11 cellular contexts compared by ENCODE assay signal in the genomic region with DNA sequence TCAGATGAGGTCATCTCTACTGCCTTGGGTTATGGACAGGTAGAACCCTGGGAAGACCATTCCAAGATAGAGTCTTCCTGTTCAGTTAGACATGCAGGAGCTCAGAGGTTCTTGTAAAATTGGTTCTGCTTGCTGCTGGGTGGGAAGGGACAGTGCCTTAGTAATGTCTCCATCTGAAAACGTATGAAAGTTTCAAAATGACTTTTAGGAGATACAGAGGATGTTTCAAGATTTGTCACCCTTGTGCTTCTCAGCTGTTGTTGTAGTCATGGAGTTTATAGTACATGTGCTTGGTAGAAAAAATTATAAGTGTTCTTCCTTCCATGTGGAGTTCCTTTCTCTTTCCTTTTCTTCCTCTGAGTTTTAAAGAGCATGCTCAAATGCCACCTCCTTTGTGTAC.
DNase-seq lines count a peak whose midpoint lies in the region; ATAC-seq lines count a peak whose summit lies in the region.
"Had no signal": no experiment of that assay in that cellular context is flagged by ENCODE, and none has a peak within 500 bp of the region (broad histone marks: within the 10 kb centered on the region; RNA-seq: fewer than 3 reads in every experiment).

No MANE protein-coding gene starts in this region.

- H3K4me3 Mint-ChIP-seq in activated T-helper 1 cell treated with anti-CD3 and anti-CD28 coated beads, Interleukin-12 subunit alpha, Interleukin-12 subunit beta, Interleukin-2, Interleukin-4 antibody, amounts not matched to agents 30 ng/mL and 10 ng/mL and 1 ng/mL, durations not matched to agents 14 hours and 24 hours and 36 hours, result peak overlapping the region; percentile 54

- peaks cover 43% of the 10 kb centered on the region for H3K4me1 Mint-ChIP-seq in activated T-helper 1 cell treated with anti-CD3 and anti-CD28 coated beads, Interleukin-12 subunit alpha, Interleukin-12 subunit beta, Interleukin-2, Interleukin-4 antibody, amounts not matched to agents 30 ng/mL and 10 ng/mL and 1 ng/mL, durations not matched to agents 14 hours and 24 hours and 36 hours (ENCODE audit: low read depth)

- H3K27me3 Mint-ChIP-seq in activated T-helper 1 cell treated with anti-CD3 and anti-CD28 coated beads, Interleukin-12 subunit alpha, Interleukin-12 subunit beta, Interleukin-2, Interleukin-4 antibody, amounts not matched to agents 30 ng/mL and 10 ng/mL and 1 ng/mL, durations not matched to agents 14 hours and 24 hours and 36 hours (ENCODE audit: insufficient read depth), result no peaks in the 10 kb centered on the region

- H3K36me3 Mint-ChIP-seq in activated T-helper 1 cell treated with anti-CD3 and anti-CD28 coated beads, Interleukin-12 subunit alpha, Interleukin-12 subunit beta, Interleukin-2, Interleukin-4 antibody, amounts not matched to agents 30 ng/mL and 10 ng/mL and 1 ng/mL, durations not matched to agents 14 hours and 24 hours and 36 hours (ENCODE audit: low read depth), result peaks cover 34% of the 10 kb centered on the region

- H3K9me3 Mint-ChIP-seq in activated T-helper 1 cell treated with anti-CD3 and anti-CD28 coated beads, Interleukin-12 subunit alpha, Interleukin-12 subunit beta, Interleukin-2, Interleukin-4 antibody, amounts not matched to agents 30 ng/mL and 10 ng/mL and 1 ng/mL, durations not matched to agents 14 hours and 24 hours and 36 hours, result peaks cover 20% of the 10 kb centered on the region

- peak overlapping the region; percentile 82 for H3K27ac Mint-ChIP-seq in activated T-helper 1 cell treated with anti-CD3 and anti-CD28 coated beads, Interleukin-12 subunit alpha, Interleukin-12 subunit beta, Interleukin-2, Interleukin-4 antibody, amounts not matched to agents 30 ng/mL and 10 ng/mL and 1 ng/mL, durations not matched to agents 14 hours and 24 hours and 36 hours

- ATAC-seq in GM18508 (IDR thresholded peaks at IDR 0.05; ENCODE audit: insufficient read depth, unreplicated experiment) (peak; percentile 98), GM19438 (IDR thresholded peaks at IDR 0.05; ENCODE audit: low read depth, unreplicated experiment) (peak; percentile 95), HG02973 (IDR thresholded peaks at IDR 0.05; ENCODE audit: unreplicated experiment) (peak; percentile 100)
- ATAC-seq: left ventricle myocardium superior had no signal

- intact Hi-C loops in activated T-helper 1 cell treated with anti-CD3 and anti-CD28 coated beads, Interleukin-12 subunit alpha, Interleukin-12 subunit beta, Interleukin-2, Interleukin-4 antibody, amounts not matched to agents 30 ng/mL and 10 ng/mL and 1 ng/mL, durations not matched to agents 14 hours and 24 hours and 36 hours (cut with micrococcal nuclease), result loop anchor here (1.0 to 10.0 kb wide), 13 partner anchors 22 to 1587 kb away; partner anchors contain the start of gene FHIT

- peak; percentile 6 for DNase-seq in activated T-helper 1 cell treated with anti-CD3 and anti-CD28 coated beads, Interleukin-12 subunit alpha, Interleukin-12 subunit beta, Interleukin-2, Interleukin-4 antibody, amounts not matched to agents 30 ng/mL and 10 ng/mL and 1 ng/mL, durations not matched to agents 14 hours and 24 hours and 36 hours (ENCODE audit: low spot score)
- DNase-seq in D341Med (ENCODE audit: low spot score) (no peak), NCI-H69 (lab: John Stamatoyannopoulos, UW) (no peak), Ammon's horn (ENCODE audit: low spot score) (no peak), NCI-H128 (lab: John Stamatoyannopoulos, UW; ENCODE audit: unreplicated experiment) (no peak)
- DNase-seq: HCEC 1CT; left ventricle myocardium superior; stimulated activated naive CD4-positive, alpha-beta T cell had no signal
